8 cellular contexts compared by ENCODE assay signal in genomic region chr14:70809238-70810214, GRCh38. TPM values are rescaled to one million over a fixed set of nuclear protein-coding genes. Genes with fewer than 3 reads are reported as not detected.
DNase-seq lines count a peak whose midpoint lies in the region; ATAC-seq and TF ChIP-seq lines count a peak whose summit lies in the region.

MAP3K9 (minus strand) TSS chr14:70809513; CDS start chr14:70809171, 342 bp downstream.

- H3K4me1 Mint-ChIP-seq in chondrocyte (ENCODE audit: low read depth), result peaks cover 11% of the 10 kb centered on the region

- no peak for TF ChIP-seq CTCF in AG09309 (IDR thresholded peaks at IDR 0.05; ENCODE audit: control insufficient read depth, insufficient read depth, low read depth, low read length, missing control alignments)
- TF ChIP-seq CTCF in chondrocyte (IDR thresholded peaks at IDR 0.05), result peak; percentile 10

- no peak for DNase-seq in AG09309 (ENCODE audit: low read depth)
- DNase-seq in NCI-H345 (lab: John Stamatoyannopoulos, UW), result peak; percentile 99
- peak; percentile 79 for DNase-seq in activated CD4-positive, alpha-beta T cell treated with anti-CD3 and anti-CD28 coated beads for 1 hour
- DNase-seq in chondrocyte (ENCODE audit: low spot score), result no peak
- DNase-seq in left lobe of liver (ENCODE audit: low spot score), result peak; percentile 98
- peak; percentile 79 for DNase-seq in stimulated activated CD4-positive, alpha-beta T cell treated with anti-CD3 and anti-CD28 coated beads, Interleukin-2, amount 100 ng/mL, for 4 hours (ENCODE audit: low read depth)

- H3K4me3 Mint-ChIP-seq in chondrocyte (ENCODE audit: unreplicated experiment), result peak within 1 kb of the TSS; percentile 76

- H3K4me3 ChIP-seq in AG09309 (ENCODE audit: control insufficient read depth, low read depth, low read length), result peak within 1 kb of the TSS; percentile 51

- H3K9me3 Mint-ChIP-seq in chondrocyte (ENCODE audit: low read depth), result no peaks in the 10 kb centered on the region

- H3K27ac Mint-ChIP-seq in chondrocyte (ENCODE audit: unreplicated experiment), result peak within 1 kb of the TSS; percentile 1

- H3K27me3 Mint-ChIP-seq in chondrocyte (ENCODE audit: low read depth), result peaks cover 7% of the 10 kb centered on the region

- no peaks in the 10 kb centered on the region for H3K36me3 Mint-ChIP-seq in chondrocyte (ENCODE audit: low read depth)

- ATAC-seq in GM19025 (IDR thresholded peaks at IDR 0.05; ENCODE audit: low read depth, unreplicated experiment), result peak; percentile 92
- ATAC-seq in HG03280 (IDR thresholded peaks at IDR 0.05; ENCODE audit: unreplicated experiment), result peak; percentile 92
- ATAC-seq in left lobe of liver, result peak; percentile 95

RNA-seq across cellular contexts. Expression of gene MAP3K9, which starts in this region (rescaled TPM):
- total RNA-seq in chondrocyte (1.1 to 3.0 TPM (median 2.8 TPM) in 3 replicates), left lobe of liver (3.1 TPM)

Comparison
In these comparisons a context has a peak if more than half of its experiments do, and no peak if none do; other contexts are left out.
1. DNase-seq: peak in NCI-H345 (single experiment), activated CD4-positive, alpha-beta T cell treated with anti-CD3 and anti-CD28 coated beads for 1 hour (single experiment), left lobe of liver (single experiment) and stimulated activated CD4-positive, alpha-beta T cell treated with anti-CD3 and anti-CD28 coated beads, Interleukin-2, amount 100 ng/mL, for 4 hours (single experiment); none in AG09309 (single experiment) and chondrocyte (single experiment).
2. Peak in every context shown above with its lines, with median percentiles within 50 percentile points of each other: ATAC-seq.